29 cellular contexts compared by ENCODE assay signal in the genomic region with DNA sequence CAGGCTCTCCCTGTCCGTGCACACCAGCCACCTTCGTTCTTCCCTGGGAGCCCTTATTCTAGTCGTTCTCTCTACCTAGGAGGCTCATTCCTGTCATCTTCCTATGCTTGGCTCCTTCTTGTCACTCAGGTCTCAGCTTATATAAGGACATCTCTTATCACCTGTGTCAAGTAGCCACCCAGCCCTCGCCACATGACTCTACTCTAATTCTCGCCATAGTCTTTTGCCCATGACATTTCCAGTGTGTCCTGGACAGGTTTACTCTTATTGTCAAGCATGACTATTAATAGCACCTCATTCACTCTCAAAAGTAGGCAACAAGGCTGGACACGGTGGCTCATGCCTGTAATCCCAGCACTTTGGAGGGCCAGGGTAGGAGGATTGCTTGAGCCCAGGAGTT.
"Had no signal": no experiment of that assay in that cellular context is flagged by ENCODE, and none has a peak within 500 bp of the region (broad histone marks: within the 10 kb centered on the region; RNA-seq: fewer than 3 reads in every experiment).

No MANE protein-coding gene starts in this region.

- ATAC-seq: activated CD4-positive, alpha-beta T cell treated with anti-CD3 and anti-CD28 coated beads for 36 hours; activated CD8-positive, alpha-beta memory T cell treated with anti-CD3 and anti-CD28 coated beads, Interleukin-2, amount 10 ng/mL, durations not matched to agents 7 days and 5 days; activated CD8-positive, alpha-beta T cell treated with anti-CD3 and anti-CD28 coated beads, Interleukin-2, amount 10 ng/mL, durations not matched to agents 7 days and 5 days; activated naive CD4-positive, alpha-beta T cell treated with anti-CD3 and anti-CD28 coated beads, Interleukin-2, amount 50 U/mL, for 72 hours; effector memory CD8-positive, alpha-beta T cell had no signal

- H3K27me3 ChIP-seq: ascending aorta, breast epithelium, esophagus squamous epithelium had no signal

- FAIRE-seq: colon had no signal

- H3K36me3 Mint-ChIP-seq: activated CD4-positive, alpha-beta memory T cell treated with anti-CD3 and anti-CD28 coated beads for 36 hours; activated CD8-positive, alpha-beta memory T cell treated with anti-CD3 and anti-CD28 coated beads, Interleukin-2, amount 10 ng/mL, durations not matched to agents 7 days and 5 days; activated naive CD4-positive, alpha-beta T cell treated with anti-CD3 and anti-CD28 coated beads, Interleukin-2, amount 10 ng/mL, durations not matched to agents 7 days and 5 days; activated naive CD4-positive, alpha-beta T cell treated with anti-CD3 and anti-CD28 coated beads, Interleukin-2, amount 50 U/mL, for 72 hours; activated naive CD8-positive, alpha-beta T cell treated with anti-CD3 and anti-CD28 coated beads, Interleukin-2, amount 10 ng/mL, durations not matched to agents 7 days and 5 days; brain had no signal

- H3K4me3 ChIP-seq: ascending aorta, breast epithelium, esophagus squamous epithelium had no signal

- H3K36me3 ChIP-seq: ascending aorta, breast epithelium, esophagus squamous epithelium had no signal

- H3K27ac Mint-ChIP-seq: activated CD4-positive, alpha-beta memory T cell treated with anti-CD3 and anti-CD28 coated beads for 36 hours; activated CD4-positive, alpha-beta T cell treated with anti-CD3 and anti-CD28 coated beads for 36 hours; activated CD4-positive, alpha-beta T cell treated with anti-CD3 and anti-CD28 coated beads, Interleukin-2, amount 10 ng/mL, durations not matched to agents 24 days and 14 days; activated CD8-positive, alpha-beta memory T cell treated with anti-CD3 and anti-CD28 coated beads, Interleukin-2, amount 10 ng/mL, durations not matched to agents 7 days and 5 days; activated CD8-positive, alpha-beta T cell treated with anti-CD3 and anti-CD28 coated beads, Interleukin-2, amount 10 ng/mL, durations not matched to agents 7 days and 5 days; activated naive CD4-positive, alpha-beta T cell treated with anti-CD3 and anti-CD28 coated beads, Interleukin-2, amount 10 ng/mL, durations not matched to agents 7 days and 5 days; activated naive CD4-positive, alpha-beta T cell treated with anti-CD3 and anti-CD28 coated beads, Interleukin-2, amount 50 U/mL, for 72 hours; activated naive CD8-positive, alpha-beta T cell treated with anti-CD3 and anti-CD28 coated beads, Interleukin-2, amount 10 ng/mL, durations not matched to agents 7 days and 5 days; brain; effector memory CD8-positive, alpha-beta T cell had no signal

- H3K9me3 ChIP-seq: ascending aorta, breast epithelium, esophagus squamous epithelium had no signal

- H3K4me3 Mint-ChIP-seq: activated CD4-positive, alpha-beta memory T cell treated with anti-CD3 and anti-CD28 coated beads for 36 hours; activated CD4-positive, alpha-beta T cell treated with anti-CD3 and anti-CD28 coated beads for 36 hours; activated CD4-positive, alpha-beta T cell treated with anti-CD3 and anti-CD28 coated beads, Interleukin-2, amount 10 ng/mL, durations not matched to agents 24 days and 14 days; activated CD8-positive, alpha-beta memory T cell treated with anti-CD3 and anti-CD28 coated beads, Interleukin-2, amount 10 ng/mL, durations not matched to agents 7 days and 5 days; activated CD8-positive, alpha-beta T cell treated with anti-CD3 and anti-CD28 coated beads, Interleukin-2, amount 10 ng/mL, durations not matched to agents 7 days and 5 days; activated naive CD4-positive, alpha-beta T cell treated with anti-CD3 and anti-CD28 coated beads, Interleukin-2, amount 10 ng/mL, durations not matched to agents 7 days and 5 days; activated naive CD8-positive, alpha-beta T cell treated with anti-CD3 and anti-CD28 coated beads, Interleukin-2, amount 10 ng/mL, durations not matched to agents 7 days and 5 days; brain; effector memory CD8-positive, alpha-beta T cell had no signal

- H3K4me1 Mint-ChIP-seq: activated CD4-positive, alpha-beta T cell treated with anti-CD3 and anti-CD28 coated beads for 36 hours; activated CD4-positive, alpha-beta T cell treated with anti-CD3 and anti-CD28 coated beads, Interleukin-2, amount 10 ng/mL, durations not matched to agents 24 days and 14 days; activated CD8-positive, alpha-beta memory T cell treated with anti-CD3 and anti-CD28 coated beads, Interleukin-2, amount 10 ng/mL, durations not matched to agents 7 days and 5 days; activated naive CD4-positive, alpha-beta T cell treated with anti-CD3 and anti-CD28 coated beads, Interleukin-2, amount 10 ng/mL, durations not matched to agents 7 days and 5 days had no signal

- H3K27ac ChIP-seq: ascending aorta, breast epithelium, epithelial cell of prostate, esophagus squamous epithelium had no signal

- H3K4me1 ChIP-seq: breast epithelium had no signal

- DNase-seq: activated CD4-positive, alpha-beta memory T cell treated with anti-CD3 and anti-CD28 coated beads for 36 hours; activated CD4-positive, alpha-beta T cell treated with anti-CD3 and anti-CD28 coated beads for 36 hours; activated CD4-positive, alpha-beta T cell treated with anti-CD3 and anti-CD28 coated beads, Interleukin-2, amount 10 ng/mL, durations not matched to agents 24 days and 14 days; activated CD4-positive, CD25-positive, alpha-beta regulatory T cell; activated CD4-positive, CD25-positive, alpha-beta regulatory T cell treated with anti-CD3 and anti-CD28 coated beads, Interleukin-2, amount 50 U/mL, for 72 hours; activated CD8-positive, alpha-beta memory T cell treated with anti-CD3 and anti-CD28 coated beads, Interleukin-2, amount 10 ng/mL, durations not matched to agents 7 days and 5 days; activated CD8-positive, alpha-beta memory T cell treated with anti-CD3 and anti-CD28 coated beads, Interleukin-2, amount 50 U/mL, for 4 hours; activated CD8-positive, alpha-beta T cell treated with anti-CD3 and anti-CD28 coated beads, Interleukin-2, amount 10 ng/mL, durations not matched to agents 7 days and 5 days; activated gamma-delta T cell; activated naive CD4-positive, alpha-beta T cell; activated naive CD4-positive, alpha-beta T cell treated with anti-CD3 and anti-CD28 coated beads, Interleukin-2, amount 10 ng/mL, durations not matched to agents 7 days and 5 days; activated naive CD8-positive, alpha-beta T cell treated with anti-CD3 and anti-CD28 coated beads, Interleukin-2, amount 10 ng/mL, durations not matched to agents 7 days and 5 days; activated T-cell treated with anti-CD3 and anti-CD28 coated beads, Interleukin-2, amount 50 U/mL, for 1 hour; activated T-cell treated with anti-CD3 and anti-CD28 coated beads, Interleukin-2, amount 50 U/mL, for 48 hours; caudate nucleus; cortex of kidney; dermis blood vessel endothelial cell; effector CD4-positive, alpha-beta T cell; effector memory CD8-positive, alpha-beta T cell; esophagus squamous epithelium; foreskin melanocyte; head of caudate nucleus; T-helper 2 cell had no signal

- H3K9me3 Mint-ChIP-seq: activated CD4-positive, alpha-beta memory T cell treated with anti-CD3 and anti-CD28 coated beads for 36 hours; activated naive CD4-positive, alpha-beta T cell treated with anti-CD3 and anti-CD28 coated beads, Interleukin-2, amount 50 U/mL, for 72 hours; brain; effector memory CD8-positive, alpha-beta T cell had no signal
